8 cellular contexts compared by ENCODE assay signal in the genomic region with DNA sequence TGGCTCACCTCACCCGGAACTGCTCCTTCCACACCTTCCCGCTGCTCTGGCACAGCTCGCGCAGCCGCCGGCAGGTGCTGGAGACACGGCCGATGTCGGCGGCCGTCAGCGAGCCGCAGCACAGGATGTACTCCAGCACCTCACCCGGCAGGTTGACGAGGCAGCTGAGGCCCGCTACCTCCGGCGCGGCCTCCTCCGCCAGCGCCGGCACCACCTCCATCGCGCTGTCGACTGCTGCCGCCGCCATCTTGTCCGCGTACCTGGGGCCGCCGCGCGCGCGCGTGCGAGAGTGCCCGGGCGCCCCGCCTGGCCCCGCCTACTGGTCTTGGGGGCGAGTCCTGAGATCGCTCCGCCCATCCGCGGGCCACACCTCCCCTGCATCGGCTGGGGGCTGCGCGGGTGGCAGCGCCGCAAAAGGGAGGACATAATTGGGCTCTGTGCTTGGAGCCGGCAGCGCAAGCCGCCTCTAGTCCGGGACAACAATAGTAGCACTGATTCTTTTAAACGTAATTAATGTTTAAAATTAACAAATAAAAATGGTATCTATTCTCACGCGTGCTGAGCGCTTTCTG. TPM values are rescaled to one million over a fixed set of nuclear protein-coding genes. Genes with fewer than 3 reads are reported as not detected.
DNase-seq lines count a peak whose midpoint lies in the region; ATAC-seq and TF ChIP-seq lines count a peak whose summit lies in the region.

A gene with protein sequence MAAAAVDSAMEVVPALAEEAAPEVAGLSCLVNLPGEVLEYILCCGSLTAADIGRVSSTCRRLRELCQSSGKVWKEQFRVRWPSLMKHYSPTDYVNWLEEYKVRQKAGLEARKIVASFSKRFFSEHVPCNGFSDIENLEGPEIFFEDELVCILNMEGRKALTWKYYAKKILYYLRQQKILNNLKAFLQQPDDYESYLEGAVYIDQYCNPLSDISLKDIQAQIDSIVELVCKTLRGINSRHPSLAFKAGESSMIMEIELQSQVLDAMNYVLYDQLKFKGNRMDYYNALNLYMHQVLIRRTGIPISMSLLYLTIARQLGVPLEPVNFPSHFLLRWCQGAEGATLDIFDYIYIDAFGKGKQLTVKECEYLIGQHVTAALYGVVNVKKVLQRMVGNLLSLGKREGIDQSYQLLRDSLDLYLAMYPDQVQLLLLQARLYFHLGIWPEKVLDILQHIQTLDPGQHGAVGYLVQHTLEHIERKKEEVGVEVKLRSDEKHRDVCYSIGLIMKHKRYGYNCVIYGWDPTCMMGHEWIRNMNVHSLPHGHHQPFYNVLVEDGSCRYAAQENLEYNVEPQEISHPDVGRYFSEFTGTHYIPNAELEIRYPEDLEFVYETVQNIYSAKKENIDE (minus strand): TSS at position 261 of the 572 bp plus-strand sequence. CDS start 14 bp downstream, at position 247.

- H3K27me3 ChIP-seq in HUES64 (ENCODE audit: insufficient read depth, low read length): no peaks in the 10 kb centered on the region
- 0 out of 2 replicates have a peak, but pooled peaks cover 10% of the 10 kb centered on the region for H3K27me3 ChIP-seq in OCI-LY3 (ENCODE audit: low read depth, low read length)

- no peak for TF ChIP-seq CTCF in Calu3 (IDR thresholded peaks at IDR 0.05; ENCODE audit: unreplicated experiment)
- no peak for TF ChIP-seq CTCF in OCI-LY3 (IDR thresholded peaks at IDR 0.05; ENCODE audit: low read depth, low read length)
- no peak for TF ChIP-seq CTCF in epithelial cell of esophagus (IDR thresholded peaks at IDR 0.05; ENCODE audit: insufficient read depth, low read depth, low read length, missing control alignments)
- TF ChIP-seq CTCF in mucosa of descending colon (IDR thresholded peaks at IDR 0.05): no peak

- no peaks in the 10 kb centered on the region for H3K9me3 ChIP-seq in HUES64 (ENCODE audit: insufficient read depth, low read depth, low read length)
- H3K9me3 ChIP-seq in OCI-LY3 (ENCODE audit: insufficient read depth, low read length): no peaks in the 10 kb centered on the region
- H3K9me3 ChIP-seq in mucosa of descending colon: no peaks in the 10 kb centered on the region

- DNase-seq in Calu3 (peak; percentile 97), activated T-cell treated with anti-CD3 and anti-CD28 coated beads for 24 hours (ENCODE audit: low read depth) (peak; percentile 91), epithelial cell of esophagus (ENCODE audit: low read depth) (peak; percentile 89), mucosa of descending colon (peak; percentile 92 to 95 (median 92))
- peak; percentile 85 to 87 for DNase-seq in stimulated activated CD8-positive, alpha-beta memory T cell treated with anti-CD3 and anti-CD28 coated beads, Interleukin-4, amount 100 ng/mL, for 1 hour (ENCODE audit: low read depth in 2 of 2, low spot score in 1 of 2)

- WGBS in HUES64: under 1% methylated on average over 57 of the region's 59 CpGs

- CTCF ChIA-PET in Calu3 (lab: Charles Lee): no interaction called here

- H3K9ac ChIP-seq in HUES64 (ENCODE audit: low read depth, low read length): peak within 1 kb of the TSS; percentile 91
- peak within 1 kb of the TSS; percentile 91 for H3K9ac ChIP-seq in OCI-LY3 (ENCODE audit: low read length)

- peak within 1 kb of the TSS; percentile 71 for H2AFZ ChIP-seq in OCI-LY3 (ENCODE audit: low read depth, low read length)

- H3K4me1 ChIP-seq in HUES64 (ENCODE audit: insufficient read depth, low read length) (peaks cover 12% of the 10 kb centered on the region; the same call in 1 of the 2 replicates), OCI-LY3 (ENCODE audit: low read length) (peaks cover 10% of the 10 kb centered on the region), mucosa of descending colon (ENCODE audit: low read depth) (no peaks in the 10 kb centered on the region)

- H3K36me3 ChIP-seq in HUES64 (ENCODE audit: insufficient read depth, low read length) (peaks cover 22% of the 10 kb centered on the region), OCI-LY3 (replicated peaks; ENCODE audit: low read depth, low read length) (peaks cover 18% of the 10 kb centered on the region), mucosa of descending colon (ENCODE audit: low read depth) (no peaks in the 10 kb centered on the region)

- H4K20me1 ChIP-seq in OCI-LY3 (ENCODE audit: insufficient read depth, low read length): peaks cover 9% of the 10 kb centered on the region

- H3K27ac Mint-ChIP-seq in Calu3 (ENCODE audit: unreplicated experiment): no peak within 1 kb of the TSS

- peaks cover 14% of the 10 kb centered on the region for H3K27me3 Mint-ChIP-seq in Calu3 (ENCODE audit: unreplicated experiment)

- H3K4me1 Mint-ChIP-seq in Calu3 (ENCODE audit: low read depth, unreplicated experiment): peaks cover 33% of the 10 kb centered on the region

- intact Hi-C loops in Calu3 (cut with micrococcal nuclease; ENCODE audit: unreplicated experiment) (no loop called here), mucosa of descending colon (cut with DNase I, micrococcal nuclease) (no loop called here)

- H3K27ac ChIP-seq in HUES64 (ENCODE audit: low read depth, low read length): no peak within 1 kb of the TSS
- H3K27ac ChIP-seq in OCI-LY3 (ENCODE audit: low read length): peak within 1 kb of the TSS; percentile 24; the same call in 1 of the 2 replicates

- BruUV-seq in Calu3 (replicated peaks; lab: Mats Ljungman, UMichigan): no TSS peak

- H3K36me3 Mint-ChIP-seq in Calu3 (ENCODE audit: insufficient read depth, unreplicated experiment): peaks cover 35% of the 10 kb centered on the region

- ATAC-seq in GM21447 (IDR thresholded peaks at IDR 0.05; ENCODE audit: unreplicated experiment) (peak; percentile 86), mucosa of descending colon (peak; percentile 100)

- peak within 1 kb of the TSS; percentile 94 for H3K4me3 Mint-ChIP-seq in Calu3 (ENCODE audit: low read depth, unreplicated experiment)

- peak within 1 kb of the TSS; percentile 79 for H3K4me2 ChIP-seq in OCI-LY3 (ENCODE audit: low read length)

- H3K4me3 ChIP-seq in HUES64 (ENCODE audit: low read length): peak within 1 kb of the TSS; percentile 99
- H3K4me3 ChIP-seq in OCI-LY3 (ENCODE audit: low read length): peak within 1 kb of the TSS; percentile 99
- H3K4me3 ChIP-seq in epithelial cell of esophagus (ENCODE audit: low read length): peak within 1 kb of the TSS; percentile 81
- H3K4me3 ChIP-seq in mucosa of descending colon: peak within 1 kb of the TSS; percentile 79

- peaks cover 37% of the 10 kb centered on the region for H3K79me2 ChIP-seq in OCI-LY3 (ENCODE audit: low read length)

- peaks cover 4% of the 10 kb centered on the region for H3K9me3 Mint-ChIP-seq in Calu3 (ENCODE audit: low read depth, unreplicated experiment)

RNA-seq across cellular contexts. Expression of the gene that starts here (rescaled TPM):
- total RNA-seq in Calu3 (2022) (57.5 and 57.6 TPM in 2 replicates), mucosa of descending colon (10 to 100 TPM; 14.7 to 44.6 (median 30.7) TPM)
- polyA plus RNA-seq in HUES64 (2013, experiment 1 of 2): 27.2 TPM
- polyA plus RNA-seq in HUES64 (2013, experiment 2 of 2): 29.6 TPM
